24 cellular contexts compared by ENCODE assay signal in genomic region chr1:87305762-87306161, GRCh38. TPM values are rescaled to one million over a fixed set of nuclear protein-coding genes. Genes with fewer than 3 reads are reported as not detected.
DNase-seq lines count a peak whose midpoint lies in the region; ATAC-seq, FAIRE-seq and TF ChIP-seq lines count a peak whose summit lies in the region.
"Had no signal": no experiment of that assay in that cellular context is flagged by ENCODE, and none has a peak within 500 bp of the region (broad histone marks: within the 10 kb centered on the region; RNA-seq: fewer than 3 reads in every experiment).

No MANE protein-coding gene starts in this region.

- H3K9me3 ChIP-seq in adipocyte (ENCODE audit: control insufficient read depth, low read length), result no peaks in the 10 kb centered on the region
- H3K9me3 ChIP-seq: BE2C, Caco-2 had no signal

- no peaks in the 10 kb centered on the region for H3K9me3 Mint-ChIP-seq in effector memory CD8-positive, alpha-beta T cell
- H3K9me3 Mint-ChIP-seq: CD4-positive, CD25-positive, alpha-beta regulatory T cell; HFFc6 had no signal

- ATAC-seq in effector memory CD8-positive, alpha-beta T cell (replicated peaks), result no peak
- ATAC-seq: Panc1 had no signal

- no peak overlapping the region for H3K27ac Mint-ChIP-seq in effector memory CD8-positive, alpha-beta T cell
- H3K27ac Mint-ChIP-seq: CD4-positive, CD25-positive, alpha-beta regulatory T cell; HFFc6 had no signal

- no peak overlapping the region for H3K9ac ChIP-seq in adipocyte (ENCODE audit: low read length)
- H3K9ac ChIP-seq: KMS-11 had no signal

- H3K4me1 Mint-ChIP-seq in effector memory CD8-positive, alpha-beta T cell (ENCODE audit: low read depth in 2 of 2), result no peaks in the 10 kb centered on the region
- H3K4me1 Mint-ChIP-seq: CD4-positive, CD25-positive, alpha-beta regulatory T cell had no signal

- H3K36me3 ChIP-seq in adipocyte (ENCODE audit: control insufficient read depth, insufficient read depth, low read length, severe bottlenecking), result no peaks in the 10 kb centered on the region
- H3K36me3 ChIP-seq: BE2C had no signal

- H3K4me1 ChIP-seq in adipocyte (ENCODE audit: control insufficient read depth, insufficient read depth, low read length), result peaks cover 3% of the 10 kb centered on the region
- H3K4me1 ChIP-seq: BE2C, Caco-2 had no signal

- H3K4me3 ChIP-seq in adipocyte (ENCODE audit: low read length), result no peak overlapping the region
- no peak overlapping the region for H3K4me3 ChIP-seq in fibroblast of mammary gland (ENCODE audit: control insufficient read depth, low read depth, low read length)

- no peak for TF ChIP-seq CTCF in fibroblast of mammary gland (conservative IDR thresholded peaks at IDR 0.05; ENCODE audit: control insufficient read depth, insufficient read depth, low read depth, low read length)

- DNase-seq in AG08395 (ENCODE audit: low spot score) (peak; percentile 51), GM04504 (ENCODE audit: low read depth) (peak; percentile 14), adipocyte (ENCODE audit: low read depth) (peak; percentile 56), fibroblast of mammary gland (ENCODE audit: low read depth) (peak; percentile 34), kidney glomerular epithelial cell (lab: John Stamatoyannopoulos, UW) (no peak), frontal cortex (ENCODE audit: low spot score in 2 of 2) (no peak), NCI-H2107 (lab: John Stamatoyannopoulos, UW) (no peak)
- no peak for DNase-seq in effector memory CD8-positive, alpha-beta T cell
- DNase-seq: BE2C; Caco-2; CD4-positive, CD25-positive, alpha-beta regulatory T cell; DMS 273 treated with DMSO at 0.1 percent for 48 hours; DMS79 treated with DMSO at 0.1 percent for 48 hours; H7; HFFc6; IMR-90; NCI-H1105 treated with DMSO at 0.1 percent for 48 hours; NCI-H2029 treated with DMSO at 0.1 percent for 48 hours; NCI-H2171; NCI-H345; NCI-H774 had no signal

- no peak for FAIRE-seq in frontal cortex (lab: Jason Lieb, UNC)
- FAIRE-seq: GM19239 had no signal

- no peaks in the 10 kb centered on the region for H3K27me3 ChIP-seq in adipocyte (replicated peaks; ENCODE audit: control insufficient read depth, insufficient read depth, low read length)
- H3K27me3 ChIP-seq: BE2C had no signal

- no peak overlapping the region for H3K4me3 Mint-ChIP-seq in effector memory CD8-positive, alpha-beta T cell
- H3K4me3 Mint-ChIP-seq: CD4-positive, CD25-positive, alpha-beta regulatory T cell; HFFc6 had no signal

- peaks cover 26 to 34% of the 10 kb centered on the region in 2 donors for H3K27me3 Mint-ChIP-seq in effector memory CD8-positive, alpha-beta T cell

- H3K36me3 Mint-ChIP-seq in effector memory CD8-positive, alpha-beta T cell (ENCODE audit: insufficient read depth), result peaks cover 3% of the 10 kb centered on the region
- H3K36me3 Mint-ChIP-seq: CD4-positive, CD25-positive, alpha-beta regulatory T cell had no signal

RNA-seq across cellular contexts. Expression of gene LMO4, which starts 22.9 kb away (rescaled TPM):
- total RNA-seq in frontal cortex, result 797 TPM

Comparison
In these comparisons a context has a peak if more than half of its experiments do, and no peak if none do; other contexts are left out.
1. DNase-seq: peak in AG08395 (single experiment), GM04504 (single experiment), adipocyte (single experiment) and fibroblast of mammary gland (single experiment); none in kidney glomerular epithelial cell (single experiment), frontal cortex (0 of 2), NCI-H2107 (single experiment) and effector memory CD8-positive, alpha-beta T cell (0 of 3).